8 cellular contexts compared by ENCODE assay signal in genomic region chr17:63675607-63676539, GRCh38. TPM values are rescaled to one million over a fixed set of nuclear protein-coding genes. Genes with fewer than 3 reads are reported as not detected.
DNase-seq lines count a peak whose midpoint lies in the region; ATAC-seq and TF ChIP-seq lines count a peak whose summit lies in the region.

No MANE protein-coding gene starts in this region.

- no peak for TF ChIP-seq CTCF in CD14-positive monocyte (IDR thresholded peaks at IDR 0.05)
- no peak for TF ChIP-seq CTCF in breast epithelium (IDR thresholded peaks at IDR 0.05)
- TF ChIP-seq CTCF in testis (IDR thresholded peaks at IDR 0.05) = no peak

- ATAC-seq in GM18868 (IDR thresholded peaks at IDR 0.05; ENCODE audit: unreplicated experiment) = no peak

- H3K36me3 Mint-ChIP-seq in CD14-positive monocyte = peaks cover 83 to 99% of the 10 kb centered on the region in 2 donors

- H3K9me3 Mint-ChIP-seq in CD14-positive monocyte = peaks cover 0 to 4% (median 0%) of the 10 kb centered on the region in 7 donors

- DNase-seq in CD14-positive monocyte (ENCODE audit: low spot score) (no peak), NCI-H1048 (lab: John Stamatoyannopoulos, UW) (peak; percentile 67), breast epithelium (ENCODE audit: low spot score in 2 of 2) (peak; percentile 69 to 80), kidney tubule cell (ENCODE audit: low spot score) (peak; percentile 69), testis (peak; percentile 84), NCI-H1417 treated with DMSO at 0.1 percent for 48 hours (lab: John Stamatoyannopoulos, UW) (no peak)
- no peak for DNase-seq in stimulated activated CD4-positive, alpha-beta T cell treated with anti-CD3 and anti-CD28 coated beads, Interleukin-1b, Interleukin-23, amount 100 ng/mL, for 48 hours

- TF ChIP-seq POLR2A in breast epithelium (IDR thresholded peaks at IDR 0.05) (no peak), testis (IDR thresholded peaks at IDR 0.05) (no peak)

- H3K27ac Mint-ChIP-seq in CD14-positive monocyte = peak overlapping the region; percentile 6 to 88 (median 51)

- H3K4me3 ChIP-seq in breast epithelium (peak overlapping the region in 2 of 3 donors; percentile 3 to 17), testis (no peak overlapping the region)

- H3K27ac ChIP-seq in breast epithelium (peak overlapping the region; percentile 70 to 81), testis (peak overlapping the region in 1 of 2 donors; percentile 62)

- H3K27me3 Mint-ChIP-seq in CD14-positive monocyte (ENCODE audit: low read depth in 3 of 3) = peaks cover 0 to 2% (median 0%) of the 10 kb centered on the region in 3 donors

- H3K27me3 ChIP-seq in breast epithelium = no peaks in the 10 kb centered on the region
- no peaks in the 10 kb centered on the region for H3K27me3 ChIP-seq in testis

- H3K4me3 Mint-ChIP-seq in CD14-positive monocyte = no peak overlapping the region

- H3K4me1 Mint-ChIP-seq in CD14-positive monocyte = peaks cover 23% of the 10 kb centered on the region

- H3K9me3 ChIP-seq in breast epithelium (no peaks in the 10 kb centered on the region), testis (no peaks in the 10 kb centered on the region)

- H3K4me1 ChIP-seq in breast epithelium (peaks cover 0 to 17% of the 10 kb centered on the region in 2 donors), testis (peaks cover 21% of the 10 kb centered on the region)

- no peaks in the 10 kb centered on the region for H3K36me3 ChIP-seq in breast epithelium
- H3K36me3 ChIP-seq in testis (ENCODE audit: low read depth, missing control alignments) = no peaks in the 10 kb centered on the region

- intact Hi-C loops in CD14-positive monocyte (cut with micrococcal nuclease) (no loop called here), breast epithelium (cut with DNase I; ENCODE audit: low total_unique reads) (no loop called here), testis (cut with DNase I; ENCODE audit: low total_unique reads) (no loop called here)

- WGBS in testis, 2 donors = 47 to 48% methylated on average over 5 to 6 of the region's 6 CpGs

RNA-seq across cellular contexts. Expression of gene LIMD2, which starts 24.1 kb away (rescaled TPM):
- polyA plus RNA-seq in CD14-positive monocyte (100 to 1,000 TPM; 315 to 334 TPM), testis (ENCODE audit: insufficient read depth, low read depth, low replicate concordance) (22.8 TPM)
- total RNA-seq in breast epithelium (10 to 100 TPM in 1 of 3 donors, 1 to 10 TPM in 2; 6.1 to 10.5 (median 7.2) TPM), testis (10 to 100 TPM; 21.9 to 22.9 TPM)

RNA-seq across cellular contexts. Expression of gene MAP3K3, which starts 53.7 kb away (rescaled TPM):
- polyA plus RNA-seq in CD14-positive monocyte (10 to 100 TPM; 52.2 to 63.6 TPM), testis (ENCODE audit: insufficient read depth, low read depth, low replicate concordance) (46.0 TPM)
- total RNA-seq in breast epithelium (10 to 100 TPM; 44.9 to 60.0 (median 47.9) TPM), testis (10 to 100 TPM; 57.5 to 57.7 TPM)

Comparison
In these comparisons a context has a peak if more than half of its experiments do, and no peak if none do; other contexts are left out.
1. DNase-seq: peak in NCI-H1048 (single experiment), breast epithelium (2 of 2), kidney tubule cell (single experiment) and testis (single experiment); none in CD14-positive monocyte (single experiment), stimulated activated CD4-positive, alpha-beta T cell treated with anti-CD3 and anti-CD28 coated beads, Interleukin-1b, Interleukin-23, amount 100 ng/mL, for 48 hours (single experiment) and NCI-H1417 treated with DMSO at 0.1 percent for 48 hours (single experiment).
2. H3K4me3 ChIP-seq: peak in breast epithelium (2 of 3); none in testis (0 of 2).